10 cellular contexts compared by ENCODE assay signal in the genomic region with DNA sequence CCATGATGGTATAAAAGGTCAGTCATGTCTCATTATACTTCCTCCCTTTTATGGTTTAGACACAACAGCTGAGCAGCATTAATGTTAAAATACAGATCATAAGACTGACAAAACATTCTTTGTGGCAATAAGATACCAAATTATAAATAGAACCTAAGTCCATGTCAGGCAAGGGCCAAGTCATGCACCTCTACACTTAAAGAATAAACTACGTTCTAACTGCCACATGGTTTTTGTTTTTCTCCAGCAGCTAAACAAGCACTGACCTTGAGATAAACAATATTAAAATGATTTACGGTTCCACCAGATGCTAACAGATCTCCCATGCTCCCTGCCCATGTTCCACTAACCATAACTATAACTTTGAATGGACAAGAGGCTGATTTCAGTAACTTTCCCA.
"Had no signal": no experiment of that assay in that cellular context is flagged by ENCODE, and none has a peak within 500 bp of the region (broad histone marks: within the 10 kb centered on the region; RNA-seq: fewer than 3 reads in every experiment).

No MANE protein-coding gene starts in this region.

- H3K4me3 ChIP-seq: tibial nerve, uterus had no signal

- DNase-seq: activated CD4-positive, alpha-beta T cell treated with anti-CD3 and anti-CD28 coated beads, Interleukin-2, amount 50 U/mL, for 48 hours; activated gamma-delta T cell; amniotic stem cell; dermis blood vessel endothelial cell; effector memory CD4-positive, alpha-beta T cell; stimulated activated CD4-positive, alpha-beta T cell treated with anti-CD3 and anti-CD28 coated beads, Interleukin-2, amount 100 ng/mL, for 24 hours; stimulated activated naive CD8-positive, alpha-beta T cell treated with anti-CD3 and anti-CD28 coated beads, Interleukin-15, Interleukin-2, amounts not matched to agents 100 U/mL and 50 U/mL, for 24 hours; substantia nigra; uterus had no signal
